ENCODE assay signal across 9 cellular contexts in the genomic region with DNA sequence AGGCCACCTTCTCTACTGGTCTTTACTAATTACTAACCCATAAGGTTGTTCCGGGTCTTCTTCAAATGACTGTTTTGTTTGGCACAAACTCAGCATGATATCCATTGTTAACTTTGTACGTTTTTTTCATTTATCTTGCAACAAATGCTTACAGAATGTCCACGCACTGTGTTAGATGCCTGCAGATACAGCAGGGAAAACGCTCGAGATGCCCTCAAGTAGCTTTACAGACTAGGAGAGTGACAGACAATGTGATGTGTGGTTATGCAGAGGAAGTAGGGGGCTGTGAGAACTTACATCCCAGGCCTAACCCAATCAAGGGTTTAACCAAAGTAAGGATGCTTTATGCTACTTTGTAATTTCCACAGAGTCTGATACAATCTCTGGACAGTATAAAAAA. TPM values are rescaled to one million over a fixed set of nuclear protein-coding genes. Genes with fewer than 3 reads are reported as not detected.
DNase-seq lines count a peak whose midpoint lies in the region; ATAC-seq and TF ChIP-seq lines count a peak whose summit lies in the region.
"Had no signal": no experiment of that assay in that cellular context is flagged by ENCODE, and none has a peak within 500 bp of the region (broad histone marks: within the 10 kb centered on the region; RNA-seq: fewer than 3 reads in every experiment).

No MANE protein-coding gene starts in this region.

- H3K4me1 ChIP-seq in Peyer's patch (peaks cover 0 to 16% (median 3%) of the 10 kb centered on the region in 4 donors), esophagus muscularis mucosa (peaks cover 9 to 24% (median 20%) of the 10 kb centered on the region in 4 donors), skeletal muscle satellite cell (ENCODE audit: control insufficient read depth, insufficient read depth, low read length) (peaks cover 14% of the 10 kb centered on the region), uterus (no peaks in the 10 kb centered on the region)

- WGBS in esophagus muscularis mucosa: 45% methylated on average over 5 of the region's 5 CpGs

- H3K9me3 ChIP-seq in Peyer's patch (no peaks in the 10 kb centered on the region), esophagus muscularis mucosa (no peaks in the 10 kb centered on the region), skeletal muscle satellite cell (replicated peaks; ENCODE audit: low read length) (no peaks in the 10 kb centered on the region), uterus (no peaks in the 10 kb centered on the region)

- H3K27me3 ChIP-seq in Peyer's patch (no peaks in the 10 kb centered on the region), esophagus muscularis mucosa (peaks cover 0 to 10% (median 0%) of the 10 kb centered on the region in 4 donors), skeletal muscle satellite cell (ENCODE audit: control insufficient read depth, insufficient read depth, low read length) (no peaks in the 10 kb centered on the region), uterus (no peaks in the 10 kb centered on the region)

- intact Hi-C loops in esophagus muscularis mucosa (cut with DNase I) (no loop called here), uterus (cut with DNase I; ENCODE audit: low total_unique reads) (loop anchor here (10.0 kb wide), 1 partner anchor 872 kb away; a partner anchor contains a TSS)

- TF ChIP-seq CTCF in Peyer's patch (IDR thresholded peaks at IDR 0.05): no peak
- TF ChIP-seq CTCF in esophagus muscularis mucosa (IDR thresholded peaks at IDR 0.05): no peak
- TF ChIP-seq CTCF in uterus (IDR thresholded peaks at IDR 0.05): no peak

- ATAC-seq in GM21529 (IDR thresholded peaks at IDR 0.05; ENCODE audit: unreplicated experiment): no peak

- DNase-seq in SIG-M5 treated with dmso at 0.1 percent for 504 hours (lab: John Stamatoyannopoulos, UW; ENCODE audit: unreplicated experiment) (peak; percentile 53), SIG-M5 (lab: John Stamatoyannopoulos, UW) (no peak), Peyer's patch (no peak), esophagus muscularis mucosa (ENCODE audit: extremely low spot score) (no peak), uterus (no peak)
- DNase-seq in stimulated activated CD8-positive, alpha-beta memory T cell treated with anti-CD3 and anti-CD28 coated beads, Interleukin-4, amount 100 ng/mL, for 48 hours: no peak
- DNase-seq: amniotic stem cell had no signal

- H3K4me3 ChIP-seq in Peyer's patch (peak overlapping the region; percentile 60 to 90 (median 73)), esophagus muscularis mucosa (peak overlapping the region; percentile 74 to 91 (median 84)), skeletal muscle satellite cell (ENCODE audit: low read length) (peak overlapping the region; percentile 92), uterus (no peak overlapping the region)

- TF ChIP-seq EP300 in esophagus muscularis mucosa (IDR thresholded peaks at IDR 0.05): no peak

- H3K9ac ChIP-seq in skeletal muscle satellite cell (ENCODE audit: low read depth, low read length): peak overlapping the region; percentile 93

- TF ChIP-seq POLR2A in Peyer's patch (IDR thresholded peaks at IDR 0.05) (no peak), esophagus muscularis mucosa (IDR thresholded peaks at IDR 0.05; ENCODE audit: low read depth) (no peak), uterus (IDR thresholded peaks at IDR 0.05) (no peak)

- H3K36me3 ChIP-seq in Peyer's patch: peaks cover 0 to 12% (median 0%) of the 10 kb centered on the region in 3 donors
- peaks cover 0 to 18% (median 15%) of the 10 kb centered on the region in 4 donors for H3K36me3 ChIP-seq in esophagus muscularis mucosa
- peaks cover 7% of the 10 kb centered on the region for H3K36me3 ChIP-seq in skeletal muscle satellite cell (ENCODE audit: insufficient read depth, low read length)
- no peaks in the 10 kb centered on the region for H3K36me3 ChIP-seq in uterus

- H3K4me2 ChIP-seq in skeletal muscle satellite cell (ENCODE audit: low read length): peak overlapping the region; percentile 89

- H3K27ac ChIP-seq in Peyer's patch (peak overlapping the region in 3 of 4 donors; percentile 83 to 87 (median 83)), esophagus muscularis mucosa (replicated peaks in 1 of 4) (peak overlapping the region; percentile 90 to 95 (median 91)), uterus (no peak overlapping the region)

RNA-seq across cellular contexts. Expression of a gene that starts 0.9 kb away (rescaled TPM):
- 10 to 100 TPM in 2 of 4 donors, 1 to 10 TPM in 2; 6.1 to 26.4 (median 10.6) TPM for total RNA-seq in Peyer's patch
- total RNA-seq in esophagus muscularis mucosa: 10 to 100 TPM; 12.1 to 12.9 (median 12.5) TPM
- 25.6 and 29.1 TPM in 2 replicates for total RNA-seq in skeletal muscle satellite cell (2012; rRNA removed)
- total RNA-seq in uterus: 10 to 100 TPM in 3 of 4 donors, 1 to 10 TPM in 1; 2.8 to 43.8 (median 26.6) TPM

RNA-seq across cellular contexts. Expression of a gene that starts 23.9 kb away (rescaled TPM):
- 100 to 1,000 TPM; 218 to 408 (median 262) TPM for total RNA-seq in Peyer's patch
- 100 to 1,000 TPM; 312 to 516 (median 413) TPM for total RNA-seq in esophagus muscularis mucosa
- 291 and 372 TPM in 2 replicates for total RNA-seq in skeletal muscle satellite cell (2012; rRNA removed)
- total RNA-seq in uterus: 1,000 to 10,000 TPM in 1 of 4 donors, 100 to 1,000 TPM in 3; 429 to 1,121 (median 514) TPM

RNA-seq across cellular contexts. Expression of a gene that starts 35.3 kb away (rescaled TPM):
- total RNA-seq in Peyer's patch (1 to 10 TPM in 1 of 4 donors, under 1 TPM in 3; 0.38 to 5.8 (median 0.61) TPM), esophagus muscularis mucosa (under 1 TPM; 0.17 to 0.84 (median 0.49) TPM), uterus (not detected)
- not detected in 2 replicates for total RNA-seq in skeletal muscle satellite cell (2012; rRNA removed)

Comparison
In these comparisons a context has a peak if more than half of its experiments do, and no peak if none do; other contexts are left out.
1. H3K27ac ChIP-seq: peak in Peyer's patch (3 of 4) and esophagus muscularis mucosa (4 of 4); none in uterus (0 of 2).
2. H3K4me3 ChIP-seq: peak in Peyer's patch (4 of 4), esophagus muscularis mucosa (4 of 4) and skeletal muscle satellite cell (single experiment); none in uterus (0 of 2).